Comparison of ENCODE assay signal across 16 cellular contexts in genomic region chr3:76582632-76583378, GRCh38.
"Had no signal": no experiment of that assay in that cellular context is flagged by ENCODE, and none has a peak within 500 bp of the region (broad histone marks: within the 10 kb centered on the region; RNA-seq: fewer than 3 reads in every experiment).

No MANE protein-coding gene starts in this region.

- H3K4me3 ChIP-seq: gastroesophageal sphincter, hepatocyte, left lung, stomach, thoracic aorta had no signal

- H3K9me3 ChIP-seq: gastroesophageal sphincter, left lung, neutrophil, stomach, thoracic aorta had no signal

- H2AFZ ChIP-seq: hepatocyte had no signal

- H3K4me2 ChIP-seq: hepatocyte had no signal

- H3K79me2 ChIP-seq: hepatocyte had no signal

- ATAC-seq: activated CD4-positive, CD25-positive, alpha-beta regulatory T cell treated with anti-CD3 and anti-CD28 coated beads, Interleukin-2, amount 50 U/mL, for 24 hours; gastroesophageal sphincter; left lung; naive thymus-derived CD8-positive, alpha-beta T cell had no signal

- H3K27ac ChIP-seq: gastroesophageal sphincter, hepatocyte, left lung, neutrophil, stomach, thoracic aorta had no signal

- H3K27me3 ChIP-seq: gastroesophageal sphincter, hepatocyte, left lung, neutrophil, stomach had no signal

- H3K4me1 ChIP-seq: gastroesophageal sphincter, left lung, stomach had no signal

- H3K36me3 ChIP-seq: gastroesophageal sphincter, left lung, neutrophil, stomach, thoracic aorta had no signal

- DNase-seq: activated CD4-positive, alpha-beta T cell treated with anti-CD3 and anti-CD28 coated beads, Interleukin-2, amount 50 U/mL, for 1 hour; activated CD8-positive, alpha-beta memory T cell treated with anti-CD3 and anti-CD28 coated beads for 24 hours; activated naive CD8-positive, alpha-beta T cell treated with anti-CD3 and anti-CD28 coated beads for 36 hours; amygdala; effector CD8-positive, alpha-beta T cell; left lung; naive thymus-derived CD8-positive, alpha-beta T cell; posterior cingulate gyrus; stomach; T-helper 1 cell; T1000 had no signal
